ENCODE assay signal across 22 cellular contexts in the genomic region with DNA sequence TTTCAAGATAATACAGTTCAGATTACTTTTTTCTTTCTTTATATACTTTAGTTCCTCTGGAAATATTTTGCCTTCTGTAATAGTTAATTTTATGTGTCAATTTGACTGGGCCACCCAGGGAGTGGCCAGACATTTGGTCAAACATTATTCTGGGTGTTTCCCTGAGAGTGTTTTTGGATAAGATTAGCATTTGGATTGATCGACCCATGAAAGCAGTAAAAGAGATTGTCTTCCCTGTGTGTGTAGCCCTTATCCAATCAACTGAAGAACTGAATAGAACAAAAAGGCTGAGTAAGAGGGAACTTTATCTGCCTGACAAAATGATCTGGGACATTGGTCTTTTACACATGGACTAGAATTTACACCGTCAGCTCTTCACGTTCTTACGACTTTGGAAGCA.
"Had no signal": no experiment of that assay in that cellular context is flagged by ENCODE, and none has a peak within 500 bp of the region (broad histone marks: within the 10 kb centered on the region; RNA-seq: fewer than 3 reads in every experiment).

No MANE protein-coding gene starts in this region.

- H3K4me1 ChIP-seq: colonic mucosa, esophagus muscularis mucosa, foreskin keratinocyte, gastroesophageal sphincter, heart left ventricle, left lung, lower lobe of right lung had no signal

- H3K27me3 Mint-ChIP-seq: dendritic cell treated with granulocyte-macrophage colony-stimulating factor and Interleukin-4, amounts not matched to agents 40 ng/mL and 50 ng/mL, for 4 days; effector memory CD8-positive, alpha-beta T cell had no signal

- H3K27ac ChIP-seq: colonic mucosa, esophagus muscularis mucosa, foreskin keratinocyte, gastroesophageal sphincter, heart left ventricle, hepatocyte, left lung, lower lobe of right lung had no signal

- H3K4me3 ChIP-seq: colonic mucosa, esophagus muscularis mucosa, gastroesophageal sphincter, heart left ventricle, hepatocyte, left lung, lower lobe of right lung had no signal

- H2AFZ ChIP-seq: hepatocyte had no signal

- H3K4me2 ChIP-seq: hepatocyte had no signal

- H3K36me3 ChIP-seq: colonic mucosa, esophagus muscularis mucosa, gastroesophageal sphincter, heart left ventricle, left lung, lower lobe of right lung had no signal

- H3K27ac Mint-ChIP-seq: dendritic cell treated with granulocyte-macrophage colony-stimulating factor and Interleukin-4, amounts not matched to agents 40 ng/mL and 50 ng/mL, for 4 days; effector memory CD8-positive, alpha-beta T cell; immature natural killer cell had no signal

- H3K36me3 Mint-ChIP-seq: immature natural killer cell had no signal

- DNase-seq: cerebellar nuclear complex; colonic mucosa; cortex of kidney; effector CD8-positive, alpha-beta T cell; effector memory CD8-positive, alpha-beta T cell; foreskin keratinocyte; heart left ventricle; hypothalamus; immature natural killer cell; islet precursor cell; kidney; kidney glomerular epithelial cell; left colon; left lung; left ventricle myocardium superior; lower lobe of right lung; mesenchymal stem cell; midbrain had no signal

- H3K4me3 Mint-ChIP-seq: dendritic cell treated with granulocyte-macrophage colony-stimulating factor and Interleukin-4, amounts not matched to agents 40 ng/mL and 50 ng/mL, for 4 days; effector memory CD8-positive, alpha-beta T cell; immature natural killer cell had no signal

- H3K79me2 ChIP-seq: hepatocyte had no signal

- H3K9me3 Mint-ChIP-seq: dendritic cell treated with granulocyte-macrophage colony-stimulating factor and Interleukin-4, amounts not matched to agents 40 ng/mL and 50 ng/mL, for 4 days had no signal

- ATAC-seq: effector memory CD8-positive, alpha-beta T cell; foreskin keratinocyte; gastroesophageal sphincter; heart left ventricle; left colon; left lung; left ventricle myocardium superior; lower lobe of right lung had no signal

- H3K4me1 Mint-ChIP-seq: immature natural killer cell had no signal

- H3K27me3 ChIP-seq: colonic mucosa, esophagus muscularis mucosa, foreskin keratinocyte, gastroesophageal sphincter, heart left ventricle, hepatocyte, left lung had no signal

- H3K9me3 ChIP-seq: colonic mucosa, esophagus muscularis mucosa, gastroesophageal sphincter, heart left ventricle, lower lobe of right lung had no signal
